In the genomic region with DNA sequence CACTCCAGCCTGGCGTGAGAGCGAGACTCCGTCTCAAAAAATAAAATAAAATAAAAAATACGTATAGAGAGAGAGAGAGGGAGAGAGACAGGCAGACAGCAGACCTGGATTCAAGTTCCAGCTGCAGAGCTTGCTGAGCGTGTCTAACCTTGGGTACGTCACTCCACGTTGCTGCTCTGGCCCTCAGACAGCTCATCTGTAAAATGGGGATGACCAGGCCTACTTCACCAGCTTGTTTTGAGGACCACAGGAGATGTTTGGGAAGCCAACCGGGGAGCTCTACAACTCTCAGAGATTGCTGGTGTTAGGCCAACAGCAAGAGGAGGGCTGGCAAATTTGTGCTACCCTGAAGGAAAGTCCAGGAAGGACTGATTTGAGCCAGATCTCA, we compare ENCODE assay signal across 9 cellular contexts. TPM values are rescaled to one million over a fixed set of nuclear protein-coding genes. Genes with fewer than 3 reads are reported as not detected.
A peak's percentile ranks its signal among the peaks of the same experiment; 100 is the strongest.
DNase-seq lines count a peak whose midpoint lies in the region; ATAC-seq and TF ChIP-seq lines count a peak whose summit lies in the region.
"Had no signal": no experiment of that assay in that cellular context is flagged by ENCODE, and none has a peak within 500 bp of the region (broad histone marks: within the 10 kb centered on the region; RNA-seq: fewer than 3 reads in every experiment).

No MANE protein-coding gene starts in this region.

- ATAC-seq in SK-N-SH treated with all-trans-retinoic acid at 6 μM for 48 hours (no peak), GM19397 (IDR thresholded peaks at IDR 0.05; ENCODE audit: unreplicated experiment) (no peak)

- peak overlapping the region; percentile 33 for H3K9ac ChIP-seq in SK-N-SH

- H3K79me2 ChIP-seq in SK-N-SH (ENCODE audit: insufficient read depth) = no peaks in the 10 kb centered on the region; the same call in 1 of the 2 replicates

- no peak for TF ChIP-seq RAD21 in SK-N-SH (IDR thresholded peaks at IDR 0.05; ENCODE audit: low read length)

- H3K9me3 Mint-ChIP-seq in activated naive CD8-positive, alpha-beta T cell treated with anti-CD3 and anti-CD28 coated beads for 36 hours = no peaks in the 10 kb centered on the region

- no peaks in the 10 kb centered on the region for H4K20me1 ChIP-seq in SK-N-SH (ENCODE audit: insufficient read depth)

- CTCF ChIA-PET in SK-N-SH (lab: Yijun Ruan, JAX) = interaction anchor here (1.0 to 2.6 kb wide), 6 partner anchors 28 to 323 kb away, joined by 3 to 22 read pairs (median 4); no protein-coding TSS in a partner anchor

- H3K9me3 ChIP-seq in SK-N-SH = no peaks in the 10 kb centered on the region
- H3K9me3 ChIP-seq in suprapubic skin = no peaks in the 10 kb centered on the region

- peak overlapping the region; percentile 97 for H2AFZ ChIP-seq in SK-N-SH (ENCODE audit: low read depth)

- H3K4me1 ChIP-seq in SK-N-SH (ENCODE audit: control insufficient read depth in 1 of 2, insufficient read depth in 2 of 2, low read depth in 1 of 2, low read length in 1 of 2) = peaks cover 0 to 38% of the 10 kb centered on the region in 2 experiments; a peak in 3 of 4 replicates
- H3K4me1 ChIP-seq in suprapubic skin = peaks cover 39% of the 10 kb centered on the region

- no peak for TF ChIP-seq POLR2A in suprapubic skin (IDR thresholded peaks at IDR 0.05)

- no peaks in the 10 kb centered on the region for H3K27me3 ChIP-seq in SK-N-SH (ENCODE audit: insufficient read depth)
- no peaks in the 10 kb centered on the region for H3K27me3 ChIP-seq in kidney epithelial cell (ENCODE audit: control insufficient read depth, insufficient read depth, low read length)
- no peaks in the 10 kb centered on the region for H3K27me3 ChIP-seq in suprapubic skin

- no peaks in the 10 kb centered on the region for H3K9me2 ChIP-seq in SK-N-SH

- H3K4me2 ChIP-seq in SK-N-SH = peak overlapping the region; percentile 75

- H3K27ac ChIP-seq in SK-N-SH (ENCODE audit: low read depth in 2 of 2, low read length in 1 of 2) = peak overlapping the region in 1 of 2 experiments; percentile 59; a peak in 1 of 4 replicates
- H3K27ac ChIP-seq in suprapubic skin = peak overlapping the region; percentile 72
- H3K27ac ChIP-seq: 22Rv1 had no signal

- 96% methylated on average over 8 of the region's 8 CpGs for WGBS in SK-N-SH (ENCODE audit: low lambda C conversion rate)
- WGBS in suprapubic skin = 78% methylated on average over 8 of the region's 8 CpGs

- H3K4me3 Mint-ChIP-seq in activated naive CD8-positive, alpha-beta T cell treated with anti-CD3 and anti-CD28 coated beads for 36 hours = peak overlapping the region; percentile 83

- POLR2A ChIA-PET in SK-N-SH (lab: Yijun Ruan, JAX) = interaction anchor here (0.7 to 1.1 kb wide), 2 partner anchors 56 to 57 kb away, joined by 3 read pairs; no protein-coding TSS in a partner anchor

- no peak for TF ChIP-seq CTCF in SK-N-SH (IDR thresholded peaks at IDR 0.05)
- no peak for TF ChIP-seq CTCF in kidney epithelial cell (IDR thresholded peaks at IDR 0.05; ENCODE audit: insufficient read depth, low read length, poor library complexity, severe bottlenecking)
- no peak for TF ChIP-seq CTCF in suprapubic skin (IDR thresholded peaks at IDR 0.05)

- peaks cover 3% of the 10 kb centered on the region for H3F3A ChIP-seq in SK-N-SH (replicated peaks; ENCODE audit: insufficient read depth)

- H3K36me3 ChIP-seq in SK-N-SH (replicated peaks in 1 of 2; ENCODE audit: control insufficient read depth in 1 of 2, insufficient read depth in 2 of 2, low read length in 1 of 2) (no peaks in the 10 kb centered on the region), kidney epithelial cell (ENCODE audit: control insufficient read depth, insufficient read depth, low read length) (no peaks in the 10 kb centered on the region), suprapubic skin (no peaks in the 10 kb centered on the region)

- in situ Hi-C loops in KBM-7 (cut with MboI; ENCODE audit: low pct_unique_long_range_greater_than_20kb, low sequenced_read_pairs) = no loop called here

- peaks cover 78% of the 10 kb centered on the region for H3K4me1 Mint-ChIP-seq in activated naive CD8-positive, alpha-beta T cell treated with anti-CD3 and anti-CD28 coated beads for 36 hours

- H3K27me3 Mint-ChIP-seq in activated naive CD8-positive, alpha-beta T cell treated with anti-CD3 and anti-CD28 coated beads for 36 hours = no peaks in the 10 kb centered on the region

- no peak for TF ChIP-seq EP300 in SK-N-SH (IDR thresholded peaks at IDR 0.05; ENCODE audit: borderline replicate concordance in 1 of 2, low read depth in 1 of 2, low read length in 1 of 2)
- no peak for TF ChIP-seq EP300 in suprapubic skin (IDR thresholded peaks at IDR 0.05)

- H3K36me3 Mint-ChIP-seq in activated naive CD8-positive, alpha-beta T cell treated with anti-CD3 and anti-CD28 coated beads for 36 hours = peaks cover 13% of the 10 kb centered on the region

- H3K4me3 ChIP-seq in SK-N-SH (ENCODE audit: low read depth in 2 of 2, low read length in 1 of 2) (peak overlapping the region; percentile 70 to 76; a peak in 3 of 4 replicates), kidney epithelial cell (ENCODE audit: low read depth, low read length) (peak overlapping the region; percentile 82), suprapubic skin (peak overlapping the region; percentile 79)

- DNase-seq in SK-N-SH = no peak
- no peak for DNase-seq in activated naive CD8-positive, alpha-beta T cell treated with anti-CD3 and anti-CD28 coated beads for 36 hours
- no peak for DNase-seq in kidney epithelial cell (ENCODE audit: low read depth)
- DNase-seq in suprapubic skin (ENCODE audit: low spot score in 2 of 2) = no peak
- DNase-seq in KBM-7 = no peak
- no peak for DNase-seq in NCI-H2196 (lab: John Stamatoyannopoulos, UW; ENCODE audit: unreplicated experiment)

- H3K27ac Mint-ChIP-seq in activated naive CD8-positive, alpha-beta T cell treated with anti-CD3 and anti-CD28 coated beads for 36 hours = peak overlapping the region; percentile 92

TF ChIP-seq in SK-N-SH, 30 proteins besides CTCF, POLR2A, EP300 and RAD21 (continues in another document):
- TF ChIP-seq, protein P1, sequence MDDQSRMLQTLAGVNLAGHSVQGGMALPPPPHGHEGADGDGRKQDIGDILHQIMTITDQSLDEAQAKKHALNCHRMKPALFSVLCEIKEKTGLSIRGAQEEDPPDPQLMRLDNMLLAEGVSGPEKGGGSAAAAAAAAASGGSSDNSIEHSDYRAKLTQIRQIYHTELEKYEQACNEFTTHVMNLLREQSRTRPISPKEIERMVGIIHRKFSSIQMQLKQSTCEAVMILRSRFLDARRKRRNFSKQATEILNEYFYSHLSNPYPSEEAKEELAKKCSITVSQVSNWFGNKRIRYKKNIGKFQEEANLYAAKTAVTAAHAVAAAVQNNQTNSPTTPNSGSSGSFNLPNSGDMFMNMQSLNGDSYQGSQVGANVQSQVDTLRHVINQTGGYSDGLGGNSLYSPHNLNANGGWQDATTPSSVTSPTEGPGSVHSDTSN (IDR thresholded peaks at IDR 0.05) = no peak
- TF ChIP-seq, protein P2, sequence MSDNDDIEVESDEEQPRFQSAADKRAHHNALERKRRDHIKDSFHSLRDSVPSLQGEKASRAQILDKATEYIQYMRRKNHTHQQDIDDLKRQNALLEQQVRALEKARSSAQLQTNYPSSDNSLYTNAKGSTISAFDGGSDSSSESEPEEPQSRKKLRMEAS (IDR thresholded peaks at IDR 0.05; ENCODE audit: low read depth) = no peak
- TF ChIP-seq, protein P3, sequence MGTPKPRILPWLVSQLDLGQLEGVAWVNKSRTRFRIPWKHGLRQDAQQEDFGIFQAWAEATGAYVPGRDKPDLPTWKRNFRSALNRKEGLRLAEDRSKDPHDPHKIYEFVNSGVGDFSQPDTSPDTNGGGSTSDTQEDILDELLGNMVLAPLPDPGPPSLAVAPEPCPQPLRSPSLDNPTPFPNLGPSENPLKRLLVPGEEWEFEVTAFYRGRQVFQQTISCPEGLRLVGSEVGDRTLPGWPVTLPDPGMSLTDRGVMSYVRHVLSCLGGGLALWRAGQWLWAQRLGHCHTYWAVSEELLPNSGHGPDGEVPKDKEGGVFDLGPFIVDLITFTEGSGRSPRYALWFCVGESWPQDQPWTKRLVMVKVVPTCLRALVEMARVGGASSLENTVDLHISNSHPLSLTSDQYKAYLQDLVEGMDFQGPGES (IDR thresholded peaks at IDR 0.05; ENCODE audit: low read depth, low read length) = no peak
- TF ChIP-seq GATA2 (CRISPR knock-in tag; IDR thresholded peaks at IDR 0.05) (no peak), MXI1 (IDR thresholded peaks at IDR 0.05; ENCODE audit: low read depth, low read length) (no peak)

TF ChIP-seq in SK-N-SH treated with all-trans-retinoic acid at 6 μM for 48 hours, 23 proteins besides CTCF, POLR2A, EP300 and RAD21:
- TF ChIP-seq ZFP30 (CRISPR knock-in tag; IDR thresholded peaks at IDR 0.05) (no peak), SNAI2 (CRISPR knock-in tag; IDR thresholded peaks at IDR 0.05) (no peak), OSR1 (CRISPR knock-in tag; IDR thresholded peaks at IDR 0.05) (no peak)
- TF ChIP-seq, protein P4, sequence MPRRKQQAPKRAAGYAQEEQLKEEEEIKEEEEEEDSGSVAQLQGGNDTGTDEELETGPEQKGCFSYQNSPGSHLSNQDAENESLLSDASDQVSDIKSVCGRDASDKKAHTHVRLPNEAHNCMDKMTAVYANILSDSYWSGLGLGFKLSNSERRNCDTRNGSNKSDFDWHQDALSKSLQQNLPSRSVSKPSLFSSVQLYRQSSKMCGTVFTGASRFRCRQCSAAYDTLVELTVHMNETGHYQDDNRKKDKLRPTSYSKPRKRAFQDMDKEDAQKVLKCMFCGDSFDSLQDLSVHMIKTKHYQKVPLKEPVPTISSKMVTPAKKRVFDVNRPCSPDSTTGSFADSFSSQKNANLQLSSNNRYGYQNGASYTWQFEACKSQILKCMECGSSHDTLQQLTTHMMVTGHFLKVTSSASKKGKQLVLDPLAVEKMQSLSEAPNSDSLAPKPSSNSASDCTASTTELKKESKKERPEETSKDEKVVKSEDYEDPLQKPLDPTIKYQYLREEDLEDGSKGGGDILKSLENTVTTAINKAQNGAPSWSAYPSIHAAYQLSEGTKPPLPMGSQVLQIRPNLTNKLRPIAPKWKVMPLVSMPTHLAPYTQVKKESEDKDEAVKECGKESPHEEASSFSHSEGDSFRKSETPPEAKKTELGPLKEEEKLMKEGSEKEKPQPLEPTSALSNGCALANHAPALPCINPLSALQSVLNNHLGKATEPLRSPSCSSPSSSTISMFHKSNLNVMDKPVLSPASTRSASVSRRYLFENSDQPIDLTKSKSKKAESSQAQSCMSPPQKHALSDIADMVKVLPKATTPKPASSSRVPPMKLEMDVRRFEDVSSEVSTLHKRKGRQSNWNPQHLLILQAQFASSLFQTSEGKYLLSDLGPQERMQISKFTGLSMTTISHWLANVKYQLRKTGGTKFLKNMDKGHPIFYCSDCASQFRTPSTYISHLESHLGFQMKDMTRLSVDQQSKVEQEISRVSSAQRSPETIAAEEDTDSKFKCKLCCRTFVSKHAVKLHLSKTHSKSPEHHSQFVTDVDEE (CRISPR knock-in tag; IDR thresholded peaks at IDR 0.05) = no peak

RNA-seq across cellular contexts. Expression of a gene that starts 0.5 kb away (rescaled TPM):
- 7.6 and 10.5 TPM in 2 replicates for polyA plus RNA-seq in SK-N-SH (2012; rRNA removed)
- polyA plus RNA-seq in SK-N-SH (2012; cell fraction: cytosol; rRNA removed) = 5.1 and 5.4 TPM in 2 replicates
- polyA plus RNA-seq in SK-N-SH (2012; cell fraction: nucleus; rRNA removed) = 34.5 and 45.6 TPM in 2 replicates
- total RNA-seq in activated naive CD8-positive, alpha-beta T cell treated with anti-CD3 and anti-CD28 coated beads for 36 hours = 10 to 100 TPM; 23.7 to 24.4 TPM
- total RNA-seq in kidney epithelial cell (20.3 and 23.0 TPM in 2 replicates), suprapubic skin (10 to 100 TPM in 1 of 4 donors, 1 to 10 TPM in 3; 1.3 to 11.7 (median 4.3) TPM)
